In genomic region chr17:7403043-7403901, GRCh38 we compare ENCODE assay signal across 9 cellular contexts. TPM values are rescaled to one million over a fixed set of nuclear protein-coding genes. Genes with fewer than 3 reads are reported as not detected.
DNase-seq lines count a peak whose midpoint lies in the region; ATAC-seq and TF ChIP-seq lines count a peak whose summit lies in the region.
"Had no signal": no experiment of that assay in that cellular context is flagged by ENCODE, and none has a peak within 500 bp of the region (broad histone marks: within the 10 kb centered on the region; RNA-seq: fewer than 3 reads in every experiment).

No MANE protein-coding gene starts in this region.

- in situ Hi-C loops in SK-MEL-5 (cut with HindIII; ENCODE audit: low pct_unique_long_range_greater_than_20kb, low sequenced_read_pairs): no loop called here

- H3K36me3 Mint-ChIP-seq in GM23338 (ENCODE audit: low read depth): peaks cover 8% of the 10 kb centered on the region; the same call in 2 of the 3 replicates

- H3K4me2 ChIP-seq in GM23338: peak overlapping the region; percentile 73

- H3K36me3 ChIP-seq in GM23338 (ENCODE audit: insufficient read depth): peaks cover 3% of the 10 kb centered on the region; the same call in 1 of the 2 replicates
- no peaks in the 10 kb centered on the region for H3K36me3 ChIP-seq in lung (ENCODE audit: control insufficient read depth in 2 of 2, insufficient read depth in 2 of 2, low read length in 2 of 2)
- no peaks in the 10 kb centered on the region for H3K36me3 ChIP-seq in thoracic aorta

- H3K27ac ChIP-seq in GM23338 (ENCODE audit: low read depth) (peak overlapping the region; percentile 78; the same call in 1 of the 2 replicates), coronary artery (peak overlapping the region; percentile 73 to 98), lung (ENCODE audit: low read depth in 1 of 2, low read length in 1 of 2) (peak overlapping the region; percentile 87 to 88), thoracic aorta (peak overlapping the region; percentile 78 to 93)

- H2AFZ ChIP-seq in GM23338: no peak overlapping the region

- H3K4me3 Mint-ChIP-seq in GM23338: peak overlapping the region; percentile 87

- CTCF ChIA-PET in AG04449 (lab: Yijun Ruan, JAX): interaction anchor here (0.8 to 1.4 kb wide), 4 partner anchors 31 to 158 kb away, joined by 3 to 8 read pairs (median 4); no protein-coding TSS in a partner anchor

- H3K9me3 ChIP-seq in lung (ENCODE audit: control insufficient read depth in 2 of 2, insufficient read depth in 1 of 2, low read length in 1 of 2) (no peaks in the 10 kb centered on the region), thoracic aorta (no peaks in the 10 kb centered on the region)

- H3K27me3 ChIP-seq in GM23338 (ENCODE audit: insufficient read depth) (no peaks in the 10 kb centered on the region), lung (ENCODE audit: control insufficient read depth, insufficient read depth) (no peaks in the 10 kb centered on the region), thoracic aorta (replicated peaks; ENCODE audit: insufficient read depth) (no peaks in the 10 kb centered on the region)

- ATAC-seq in GM23338 (peak; percentile 25), lung (ENCODE audit: insufficient read depth, low FRiP score) (peak; percentile 28), thoracic aorta (ENCODE audit: insufficient number of reproducible peaks, low FRiP score, low read depth) (peak; percentile 17), GM19452 (IDR thresholded peaks at IDR 0.05; ENCODE audit: unreplicated experiment) (no peak), HG03342 (IDR thresholded peaks at IDR 0.05; ENCODE audit: unreplicated experiment) (no peak)

- POLR2A ChIA-PET in AG04449 (lab: Yijun Ruan, JAX): interaction anchor here (0.6 to 1.4 kb wide), 9 partner anchors 8 to 162 kb away, joined by 3 to 6 read pairs (median 3); partner anchors contain the start of genes POLR2A and TMEM102

- H3K27me3 Mint-ChIP-seq in GM23338 (ENCODE audit: insufficient read depth, low read depth, poor library complexity): peaks cover 11% of the 10 kb centered on the region

- TF ChIP-seq CTCF in AG04449 (IDR thresholded peaks at IDR 0.05; ENCODE audit: insufficient read depth, low read length, missing control alignments): no peak
- TF ChIP-seq CTCF in GM23338 (conservative IDR thresholded peaks at IDR 0.05; ENCODE audit: low read depth in 2 of 2): no peak
- no peak for TF ChIP-seq CTCF in coronary artery (IDR thresholded peaks at IDR 0.05)
- no peak for TF ChIP-seq CTCF in lung (IDR thresholded peaks at IDR 0.05; ENCODE audit: control extremely low read depth, extremely low read depth)
- TF ChIP-seq CTCF in thoracic aorta (IDR thresholded peaks at IDR 0.05): no peak

- H3K4me1 ChIP-seq in GM23338 (ENCODE audit: insufficient read depth): peaks cover 24% of the 10 kb centered on the region
- H3K4me1 ChIP-seq in lung (ENCODE audit: control insufficient read depth in 2 of 2, insufficient read depth in 2 of 2, low read length in 2 of 2): peaks cover 0 to 7% of the 10 kb centered on the region in 2 donors
- peaks cover 18% of the 10 kb centered on the region in 2 donors for H3K4me1 ChIP-seq in thoracic aorta (ENCODE audit: control insufficient read depth in 1 of 2, low read depth in 2 of 2)

- WGBS in lung, 2 donors: 9 to 11% methylated on average over 23 to 25 of the region's 25 CpGs

- H3K9me2 ChIP-seq in GM23338 (ENCODE audit: insufficient read depth): no peaks in the 10 kb centered on the region

- H3K79me2 ChIP-seq in GM23338 (replicated peaks; ENCODE audit: insufficient read depth): peaks cover 14% of the 10 kb centered on the region

- peak overlapping the region; percentile 91 for H3K27ac Mint-ChIP-seq in GM23338

- peaks cover 27% of the 10 kb centered on the region for H3F3A ChIP-seq in GM23338 (replicated peaks; ENCODE audit: low read depth)

- no peaks in the 10 kb centered on the region for H3K9me3 Mint-ChIP-seq in GM23338

- peaks cover 24% of the 10 kb centered on the region for H3K4me1 Mint-ChIP-seq in GM23338

- peaks cover 12% of the 10 kb centered on the region; the same call in 1 of the 2 replicates for H4K20me1 ChIP-seq in GM23338 (replicated peaks; ENCODE audit: insufficient read depth)

- no peak for DNase-seq in AG04449 (ENCODE audit: low read depth, low spot score)
- peak; percentile 78 for DNase-seq in GM23338 (ENCODE audit: low spot score)
- peak; percentile 42 for DNase-seq in SK-MEL-5 (ENCODE audit: low read depth, low spot score)
- DNase-seq in coronary artery (ENCODE audit: low spot score): no peak
- peak; percentile 54 for DNase-seq in lung (ENCODE audit: low spot score)
- DNase-seq in thoracic aorta (ENCODE audit: low spot score): peak; percentile 26

- peak overlapping the region; percentile 81 for H3K4me3 ChIP-seq in AG04449 (ENCODE audit: low read depth, low read length)
- H3K4me3 ChIP-seq in GM23338: peak overlapping the region; percentile 68
- peak overlapping the region; percentile 90 for H3K4me3 ChIP-seq in coronary artery
- peak overlapping the region; percentile 49 for H3K4me3 ChIP-seq in lung
- H3K4me3 ChIP-seq in thoracic aorta: peak overlapping the region; percentile 90

TF ChIP-seq in GM23338, 12 proteins besides CTCF, POLR2A, EP300 and RAD21:
- no peak for TF ChIP-seq STAT1 (IDR thresholded peaks at IDR 0.05; ENCODE audit: unreplicated experiment)
- 0 out of 2 replicates have a peak, but pooled peaks have one; percentile 9 for TF ChIP-seq ETS1 (IDR thresholded peaks at IDR 0.05)
- no peak for TF ChIP-seq POLR2AphosphoS5 (IDR thresholded peaks at IDR 0.05; ENCODE audit: low read depth)

RNA-seq across cellular contexts. Expression of gene TMEM256, which starts 0.6 kb away (rescaled TPM):
- 127 and 138 TPM in 2 replicates for total RNA-seq in GM23338 (2014; rRNA removed; shearing (Covaris generic))
- 197 and 227 TPM in 2 replicates for polyA plus RNA-seq in GM23338 (2016; fragmentation: Nextera tagmentation; extraction: Ambion mirVana)
- total RNA-seq in SK-MEL-5 (2014; rRNA removed; shearing (Covaris generic)): 147 and 188 TPM in 2 replicates
- polyA plus RNA-seq in SK-MEL-5 (2015; cell fraction: cytosol; rRNA removed): 126 and 166 TPM in 2 replicates
- 16.1 and 31.4 TPM in 2 replicates for polyA plus RNA-seq in SK-MEL-5 (2015; cell fraction: nucleus; rRNA removed)
- total RNA-seq in lung: 10 to 100 TPM; 70.2 to 78.7 TPM
- 100 to 1,000 TPM in 1 of 2 donors, 10 to 100 TPM in 1; 71.6 to 247 TPM for polyA plus RNA-seq in lung
- total RNA-seq in thoracic aorta: 10 to 100 TPM; 27.9 to 88.9 TPM

RNA-seq across cellular contexts. Expression of gene NLGN2, which starts 4.4 kb away (rescaled TPM):
- total RNA-seq in GM23338 (2014; rRNA removed; shearing (Covaris generic)): 26.8 and 38.7 TPM in 2 replicates
- 14.4 TPM in 2 replicates for polyA plus RNA-seq in GM23338 (2016; fragmentation: Nextera tagmentation; extraction: Ambion mirVana)
- 0.55 and 1.7 TPM in 2 replicates for total RNA-seq in SK-MEL-5 (2014; rRNA removed; shearing (Covaris generic))
- polyA plus RNA-seq in SK-MEL-5 (2015; cell fraction: cytosol; rRNA removed): 5.5 and 6.5 TPM in 2 replicates
- polyA plus RNA-seq in SK-MEL-5 (2015; cell fraction: nucleus; rRNA removed): 15.7 and 26.3 TPM in 2 replicates
- total RNA-seq in lung: 10 to 100 TPM; 11.2 to 15.2 TPM
- 1 to 10 TPM; 5.0 to 5.1 TPM for polyA plus RNA-seq in lung
- total RNA-seq in thoracic aorta: 10 to 100 TPM in 1 of 2 donors, 1 to 10 TPM in 1; 9.2 to 20.8 TPM

RNA-seq across cellular contexts. Expression of gene PLSCR3, which starts 8.9 kb away (rescaled TPM):
- 34.3 and 41.7 TPM in 2 replicates for total RNA-seq in GM23338 (2014; rRNA removed; shearing (Covaris generic))
- 29.5 and 30.0 TPM in 2 replicates for polyA plus RNA-seq in GM23338 (2016; fragmentation: Nextera tagmentation; extraction: Ambion mirVana)
- 5.1 and 9.6 TPM in 2 replicates for total RNA-seq in SK-MEL-5 (2014; rRNA removed; shearing (Covaris generic))
- 27.6 and 33.0 TPM in 2 replicates for polyA plus RNA-seq in SK-MEL-5 (2015; cell fraction: cytosol; rRNA removed)
- 33.0 and 34.8 TPM in 2 replicates for polyA plus RNA-seq in SK-MEL-5 (2015; cell fraction: nucleus; rRNA removed)
- 10 to 100 TPM; 32.4 to 43.0 TPM for total RNA-seq in lung
- 10 to 100 TPM; 19.2 to 36.0 TPM for polyA plus RNA-seq in lung
- 10 to 100 TPM; 31.0 to 49.4 TPM for total RNA-seq in thoracic aorta

RNA-seq across cellular contexts. Expression of gene SPEM1, which starts 16.9 kb away (rescaled TPM):
- total RNA-seq in GM23338 (2014; rRNA removed; shearing (Covaris generic)): not detected in 2 replicates
- polyA plus RNA-seq in GM23338 (2016; fragmentation: Nextera tagmentation; extraction: Ambion mirVana): not detected in 2 replicates
- not detected in 2 replicates for total RNA-seq in SK-MEL-5 (2014; rRNA removed; shearing (Covaris generic))
- polyA plus RNA-seq in SK-MEL-5 (2015; cell fraction: cytosol; rRNA removed): not detected in 2 replicates
- polyA plus RNA-seq in SK-MEL-5 (2015; cell fraction: nucleus; rRNA removed): not detected in 2 replicates
- not detected for total RNA-seq in lung
- polyA plus RNA-seq in lung: not detected
- not detected for total RNA-seq in thoracic aorta
- total RNA-seq: pulmonary artery endothelial cell had no signal

RNA-seq across cellular contexts. Expression of gene SPEM2, which starts 22.1 kb away (rescaled TPM):
- not detected in 2 replicates for total RNA-seq in GM23338 (2014; rRNA removed; shearing (Covaris generic))
- polyA plus RNA-seq in GM23338 (2016; fragmentation: Nextera tagmentation; extraction: Ambion mirVana): not detected in 2 replicates
- not detected in 2 replicates for total RNA-seq in SK-MEL-5 (2014; rRNA removed; shearing (Covaris generic))
- polyA plus RNA-seq in SK-MEL-5 (2015; cell fraction: cytosol; rRNA removed): not detected in 2 replicates
- not detected in 2 replicates for polyA plus RNA-seq in SK-MEL-5 (2015; cell fraction: nucleus; rRNA removed)
- total RNA-seq in lung: not detected
- polyA plus RNA-seq in lung: not detected
- not detected for total RNA-seq in thoracic aorta
- total RNA-seq: pulmonary artery endothelial cell had no signal

Comparison
In these comparisons a context has a peak if more than half of its experiments do, and no peak if none do; other contexts are left out.
1. DNase-seq: peak in GM23338 (single experiment), SK-MEL-5 (single experiment), lung (single experiment) and thoracic aorta (single experiment); none in AG04449 (single experiment) and coronary artery (single experiment).
2. ATAC-seq: peak in GM23338 (single experiment), lung (single experiment) and thoracic aorta (single experiment); none in GM19452 (single experiment) and HG03342 (single experiment).
3. Peak in every context shown above with its lines, with median percentiles within 50 percentile points of each other: H3K4me3 ChIP-seq and H3K27ac ChIP-seq.